In genomic region chr22:37566903-37567798, GRCh38 we compare ENCODE assay signal across 8 cellular contexts. TPM values are rescaled to one million over a fixed set of nuclear protein-coding genes. Genes with fewer than 3 reads are reported as not detected.
DNase-seq lines count a peak whose midpoint lies in the region; ATAC-seq, FAIRE-seq and TF ChIP-seq lines count a peak whose summit lies in the region.

No MANE protein-coding gene starts in this region.

- H3K4me1 ChIP-seq in ascending aorta = peaks cover 39 to 59% of the 10 kb centered on the region in 2 donors
- peaks cover 52% of the 10 kb centered on the region for H3K4me1 ChIP-seq in hepatocyte (ENCODE audit: insufficient read depth)
- peaks cover 4 to 8% of the 10 kb centered on the region in 2 donors for H3K4me1 ChIP-seq in small intestine (ENCODE audit: control insufficient read depth in 2 of 2, insufficient read depth in 1 of 2, low read depth in 1 of 2, low read length in 1 of 2)

- H3K27ac ChIP-seq in ascending aorta (peak overlapping the region; percentile 98 to 99), hepatocyte (peak overlapping the region; percentile 8), small intestine (ENCODE audit: low read depth in 1 of 2, low read length in 1 of 2) (peak overlapping the region; percentile 41 to 76)

- H3K4me3 ChIP-seq in LNCaP clone FGC (ENCODE audit: low read depth, low read length) = no peak overlapping the region
- H3K4me3 ChIP-seq in ascending aorta = peak overlapping the region in 1 of 2 donors; percentile 30
- H3K4me3 ChIP-seq in hepatocyte = no peak overlapping the region
- no peak overlapping the region for H3K4me3 ChIP-seq in small intestine (ENCODE audit: low read depth in 1 of 2, low read length in 2 of 2)

- TF ChIP-seq CTCF in LNCaP clone FGC (IDR thresholded peaks at IDR 0.05; ENCODE audit: control insufficient read depth, extremely low read depth, insufficient read depth) = peak; percentile 96
- TF ChIP-seq CTCF in ascending aorta (IDR thresholded peaks at IDR 0.05) = peak; percentile 89 to 94 (median 94)
- TF ChIP-seq CTCF in hepatocyte (IDR thresholded peaks at IDR 0.05; ENCODE audit: poor library complexity) = peak; percentile 92

- ATAC-seq in GM18909 (IDR thresholded peaks at IDR 0.05; ENCODE audit: poor library complexity, unreplicated experiment) (peak; percentile 79), HG02678 (IDR thresholded peaks at IDR 0.05; ENCODE audit: unreplicated experiment) (no peak)

- H3K9me3 ChIP-seq in ascending aorta = no peaks in the 10 kb centered on the region
- H3K9me3 ChIP-seq in hepatocyte (ENCODE audit: low read depth) = no peaks in the 10 kb centered on the region
- H3K9me3 ChIP-seq in small intestine (ENCODE audit: control insufficient read depth, low read depth) = no peaks in the 10 kb centered on the region

- WGBS in hepatocyte (ENCODE audit: low lambda C conversion rate, missing lambda C conversion rate) = 58% methylated on average over 16 of the region's 16 CpGs
- 27 to 31% (median 28%) methylated on average over 16 of the region's 16 CpGs for WGBS in small intestine, 3 donors

- H3K27me3 ChIP-seq in ascending aorta (no peaks in the 10 kb centered on the region), hepatocyte (no peaks in the 10 kb centered on the region), small intestine (ENCODE audit: control insufficient read depth in 2 of 2, insufficient read depth in 2 of 2, low read length in 2 of 2) (no peaks in the 10 kb centered on the region)

- intact Hi-C loops in ascending aorta (cut with DNase I) = loop anchor here (1.0 kb wide), 2 partner anchors 22 to 29 kb away; no protein-coding TSS in a partner anchor

- no peak overlapping the region for H2AFZ ChIP-seq in hepatocyte

- no peaks in the 10 kb centered on the region for H3K9me2 ChIP-seq in hepatocyte (replicated peaks; ENCODE audit: insufficient read depth)

- peak; percentile 45 to 52 for DNase-seq in AML-193 (lab: John Stamatoyannopoulos, UW)
- DNase-seq in LNCaP clone FGC (ENCODE audit: low read depth) = peak; percentile 46
- peak; percentile 25 for DNase-seq in T1000 (lab: John Stamatoyannopoulos, UW)
- DNase-seq in ascending aorta (ENCODE audit: low spot score in 2 of 2) = peak in 1 of 2 donors; percentile 91
- DNase-seq in hepatocyte (ENCODE audit: low spot score) = peak; percentile 91
- DNase-seq in small intestine = peak; percentile 90

- H3K79me2 ChIP-seq in hepatocyte = peaks cover 55% of the 10 kb centered on the region

- peaks cover 27 to 30% of the 10 kb centered on the region in 2 donors for H3K36me3 ChIP-seq in ascending aorta
- no peaks in the 10 kb centered on the region for H3K36me3 ChIP-seq in hepatocyte (replicated peaks; ENCODE audit: insufficient read depth, low read depth)
- no peaks in the 10 kb centered on the region for H3K36me3 ChIP-seq in small intestine (ENCODE audit: control insufficient read depth in 2 of 2, insufficient read depth in 2 of 2, low read length in 2 of 2)

- H4K20me1 ChIP-seq in hepatocyte (ENCODE audit: insufficient read depth, poor library complexity, severe bottlenecking) = peaks cover 30% of the 10 kb centered on the region

- no peak for FAIRE-seq in small intestine (lab: Jason Lieb, UNC)

- H3K4me2 ChIP-seq in hepatocyte = no peak overlapping the region

RNA-seq across cellular contexts. Expression of gene CDC42EP1, which starts 6.9 kb away (rescaled TPM):
- 100 TPM for total RNA-seq in ascending aorta
- total RNA-seq in hepatocyte = 31.4 and 34.6 TPM in 2 replicates
- 146 and 149 TPM in 2 replicates for polyA plus RNA-seq in hepatocyte
- polyA plus RNA-seq in small intestine = 10 to 100 TPM; 19.7 to 81.5 (median 29.5) TPM

RNA-seq across cellular contexts. Expression of gene LGALS2, which starts 12.7 kb away (rescaled TPM):
- total RNA-seq in ascending aorta = not detected
- 60.1 and 80.9 TPM in 2 replicates for total RNA-seq in hepatocyte
- polyA plus RNA-seq in hepatocyte = 115 and 125 TPM in 2 replicates
- 100 to 1,000 TPM; 174 to 256 (median 210) TPM for polyA plus RNA-seq in small intestine

RNA-seq across cellular contexts. Expression of gene GGA1, which starts 41.5 kb away (rescaled TPM):
- 53.5 TPM for total RNA-seq in ascending aorta
- total RNA-seq in hepatocyte = 25.5 and 30.2 TPM in 2 replicates
- 51.5 and 75.3 TPM in 2 replicates for polyA plus RNA-seq in hepatocyte
- 10 to 100 TPM; 44.4 to 73.2 (median 67.5) TPM for polyA plus RNA-seq in small intestine

RNA-seq across cellular contexts. Expression of gene CARD10, which starts 47.9 kb away (rescaled TPM):
- 21.0 TPM for total RNA-seq in ascending aorta
- total RNA-seq in hepatocyte = 19.1 and 23.4 TPM in 2 replicates
- polyA plus RNA-seq in hepatocyte = 28.7 and 31.2 TPM in 2 replicates
- 100 to 1,000 TPM in 2 of 3 donors, 10 to 100 TPM in 1; 48.2 to 129 (median 129) TPM for polyA plus RNA-seq in small intestine

Comparison
In these comparisons a context has a peak if more than half of its experiments do, and no peak if none do; other contexts are left out.
1. H3K27ac ChIP-seq: peak in every context shown above with its lines; median percentile 98 in ascending aorta; 58 in small intestine; 8 in hepatocyte.
2. RNA of gene LGALS2, which starts 12.7 kb away (total RNA-seq): 60.1 to 80.9 TPM in hepatocyte; not detected in ascending aorta (single experiment); every median in the first group is over 10 times any median in the second.
3. Peak in every context shown above with its lines, with median percentiles within 50 percentile points of each other: CTCF ChIP-seq.